Comparison of ENCODE assay signal across 1 cellular context in the genomic region with DNA sequence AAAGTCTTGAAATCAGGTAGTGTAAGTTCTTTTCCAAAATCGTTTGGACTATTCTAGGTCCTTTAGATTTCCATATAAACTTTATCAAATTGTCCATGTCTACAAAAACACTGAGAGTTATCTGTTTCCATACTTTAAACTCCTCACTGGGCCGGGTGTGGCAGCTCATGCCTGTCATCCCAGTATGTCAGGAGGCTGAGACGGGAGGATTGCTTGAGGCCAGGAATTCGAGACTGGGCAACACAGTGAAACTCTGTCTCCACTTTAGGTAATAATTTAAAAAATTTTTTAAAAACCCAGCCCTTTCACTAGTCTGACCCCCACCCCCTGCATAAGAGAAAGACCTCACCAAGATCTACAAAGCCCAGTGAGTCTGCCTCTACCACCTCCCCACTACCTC.
TF ChIP-seq lines count a peak whose summit lies in the region.

No MANE protein-coding gene starts in this region.

TF ChIP-seq in HepG2, 621 proteins besides CTCF, POLR2A, EP300 and RAD21:
- TF ChIP-seq CCAR2 (optimal IDR thresholded peaks at IDR 0.05; ENCODE audit: low read depth, low read length), result no peak
- TF ChIP-seq ELF3 (CRISPR knock-in tag; IDR thresholded peaks at IDR 0.05), result no peak
- TF ChIP-seq RBFOX2 (IDR thresholded peaks at IDR 0.05; ENCODE audit: low read depth, low read length), result no peak
- no peak for TF ChIP-seq JUN (CRISPR knock-in tag; IDR thresholded peaks at IDR 0.05)
- no peak for TF ChIP-seq ZNF143 (CRISPR knock-in tag; IDR thresholded peaks at IDR 0.05)
- TF ChIP-seq ONECUT2 (CRISPR knock-in tag; IDR thresholded peaks at IDR 0.05), result no peak
- TF ChIP-seq MXD4 (CRISPR knock-in tag; IDR thresholded peaks at IDR 0.05), result no peak
- no peak for TF ChIP-seq MXI1 (IDR thresholded peaks at IDR 0.05; ENCODE audit: borderline replicate concordance, low read depth, low read length)
- TF ChIP-seq, protein P1, sequence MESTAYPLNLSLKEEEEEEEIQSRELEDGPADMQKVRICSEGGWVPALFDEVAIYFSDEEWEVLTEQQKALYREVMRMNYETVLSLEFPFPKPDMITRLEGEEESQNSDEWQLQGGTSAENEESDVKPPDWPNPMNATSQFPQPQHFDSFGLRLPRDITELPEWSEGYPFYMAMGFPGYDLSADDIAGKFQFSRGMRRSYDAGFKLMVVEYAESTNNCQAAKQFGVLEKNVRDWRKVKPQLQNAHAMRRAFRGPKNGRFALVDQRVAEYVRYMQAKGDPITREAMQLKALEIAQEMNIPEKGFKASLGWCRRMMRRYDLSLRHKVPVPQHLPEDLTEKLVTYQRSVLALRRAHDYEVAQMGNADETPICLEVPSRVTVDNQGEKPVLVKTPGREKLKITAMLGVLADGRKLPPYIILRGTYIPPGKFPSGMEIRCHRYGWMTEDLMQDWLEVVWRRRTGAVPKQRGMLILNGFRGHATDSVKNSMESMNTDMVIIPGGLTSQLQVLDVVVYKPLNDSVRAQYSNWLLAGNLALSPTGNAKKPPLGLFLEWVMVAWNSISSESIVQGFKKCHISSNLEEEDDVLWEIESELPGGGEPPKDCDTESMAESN (CRISPR knock-in tag; conservative IDR thresholded peaks at IDR 0.05), result no peak
- no peak for TF ChIP-seq ZNF615 (CRISPR knock-in tag; IDR thresholded peaks at IDR 0.05; ENCODE audit: borderline replicate concordance)
- no peak for TF ChIP-seq ZMYM2 (CRISPR knock-in tag; IDR thresholded peaks at IDR 0.05)
- TF ChIP-seq ZBTB8A (CRISPR knock-in tag; IDR thresholded peaks at IDR 0.05; ENCODE audit: borderline replicate concordance, low read depth), result no peak
- no peak for TF ChIP-seq ZSCAN9 (CRISPR knock-in tag; IDR thresholded peaks at IDR 0.05; ENCODE audit: borderline replicate concordance)
